1 cellular context compared by ENCODE assay signal in the genomic region with DNA sequence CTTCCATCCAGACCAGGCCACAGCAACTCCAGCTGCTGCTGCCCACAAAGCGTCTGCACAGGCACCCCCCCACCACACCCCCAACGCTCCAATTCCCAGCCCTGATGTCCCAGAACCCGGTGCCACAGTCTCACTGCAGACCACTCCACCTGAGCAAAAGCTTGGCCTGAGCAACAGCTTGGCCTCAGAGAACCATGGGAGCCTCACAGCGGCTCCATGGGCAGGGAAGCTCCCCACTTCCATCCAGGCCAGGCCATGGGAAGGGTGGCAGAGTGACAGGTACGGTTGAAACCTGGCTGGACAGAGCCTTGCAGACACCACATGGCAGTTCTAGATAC.
TF ChIP-seq lines count a peak whose summit lies in the region.

No MANE protein-coding gene starts in this region.

TF ChIP-seq in SK-N-SH, 30 proteins besides CTCF, POLR2A, EP300 and RAD21 (continued from another document):
- TF ChIP-seq EZH2phosphoT487 (IDR thresholded peaks at IDR 0.05; ENCODE audit: borderline replicate concordance, low read depth): no peak
- no peak for TF ChIP-seq FOXJ3 (CRISPR knock-in tag; IDR thresholded peaks at IDR 0.05)
- TF ChIP-seq ELF1 (IDR thresholded peaks at IDR 0.05): no peak
- no peak for TF ChIP-seq FOXM1 (IDR thresholded peaks at IDR 0.05; ENCODE audit: low read depth)
- TF ChIP-seq JUND (IDR thresholded peaks at IDR 0.05): no peak
TF ChIP-seq in SK-N-SH: peak in this region for 0.
